Comparison of ENCODE assay signal across 7 cellular contexts in the genomic region with DNA sequence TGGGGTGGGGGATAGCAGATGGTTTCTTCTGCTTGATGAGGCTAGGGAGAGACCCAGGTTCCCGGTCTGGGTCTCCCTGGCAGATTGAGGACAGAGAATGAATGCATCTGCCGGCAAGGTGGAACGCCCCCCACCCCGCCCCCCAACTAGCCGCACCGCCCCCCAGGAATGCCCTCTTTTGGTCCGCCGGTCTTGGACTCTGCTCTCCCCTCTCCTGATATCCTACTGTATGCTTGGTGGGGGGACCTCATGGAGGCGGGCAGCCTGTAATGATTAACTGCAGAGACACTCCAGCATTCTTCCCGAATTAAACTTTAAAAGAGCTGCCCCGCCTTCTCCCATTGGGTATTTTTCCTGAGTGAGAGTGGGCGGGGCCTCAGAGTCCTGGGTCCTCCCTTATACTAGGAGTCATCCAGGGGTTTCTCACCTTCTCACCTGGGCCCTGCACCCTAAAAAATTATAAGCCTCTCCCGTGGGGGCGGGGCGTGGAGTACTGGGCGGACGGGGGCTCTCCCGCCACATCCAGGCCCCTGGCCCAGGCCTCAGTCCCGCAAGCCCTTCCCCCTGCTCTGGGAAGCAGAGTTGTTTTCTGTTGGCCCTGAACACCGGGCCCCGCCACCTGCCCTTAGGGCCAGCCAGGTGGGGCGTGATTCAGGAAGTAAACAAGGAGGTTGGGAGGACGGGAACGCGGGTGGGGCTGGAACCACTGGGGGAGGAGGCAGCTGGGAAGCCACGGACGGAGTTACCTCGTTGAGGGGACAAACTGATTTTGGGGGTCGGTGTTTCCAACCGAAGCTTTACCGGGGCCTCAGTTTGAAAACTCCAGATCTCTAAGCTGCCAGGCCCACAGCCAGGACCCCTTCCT. TPM values are rescaled to one million over a fixed set of nuclear protein-coding genes. Genes with fewer than 3 reads are reported as not detected.
DNase-seq lines count a peak whose midpoint lies in the region; ATAC-seq and TF ChIP-seq lines count a peak whose summit lies in the region.
"Had no signal": no experiment of that assay in that cellular context is flagged by ENCODE, and none has a peak within 500 bp of the region (broad histone marks: within the 10 kb centered on the region; RNA-seq: fewer than 3 reads in every experiment).

No MANE protein-coding gene starts in this region.

- in situ Hi-C loops in brain microvascular endothelial cell (cut with HindIII; ENCODE audit: low pct_ligation_motif_present, low sequenced_read_pairs) (no loop called here), GM13976 (cut with MboI; ENCODE audit: low sequenced_read_pairs, unreplicated experiment) (no loop called here)

- no peak for TF ChIP-seq CTCF in brain microvascular endothelial cell (IDR thresholded peaks at IDR 0.05; ENCODE audit: low read depth, low read length, missing control alignments)
- no peak for TF ChIP-seq CTCF in omental fat pad (IDR thresholded peaks at IDR 0.05)
- TF ChIP-seq CTCF in GM13976 (IDR thresholded peaks at IDR 0.05; ENCODE audit: borderline replicate concordance, control extremely low read depth, extremely low read depth, insufficient read depth, missing control alignments): no peak

- H3K27ac ChIP-seq in brain microvascular endothelial cell: no peak overlapping the region

- H3K27me3 ChIP-seq in brain microvascular endothelial cell (replicated peaks): no peaks in the 10 kb centered on the region

- peak overlapping the region; percentile 1 for H3K4me3 ChIP-seq in brain microvascular endothelial cell (ENCODE audit: low read depth, low read length)

- DNase-seq in LoVo (ENCODE audit: low spot score) (peak; percentile 93), brain microvascular endothelial cell (no peak), omental fat pad (ENCODE audit: low spot score) (peak; percentile 39), cerebellar nuclear complex (lab: John Stamatoyannopoulos, UW) (no peak), GM13976 (ENCODE audit: low spot score) (no peak)

- no peaks in the 10 kb centered on the region for H3K36me3 ChIP-seq in brain microvascular endothelial cell (replicated peaks)

- ATAC-seq in omental fat pad (ENCODE audit: low FRiP score) (peak; percentile 45), GM18502 (IDR thresholded peaks at IDR 0.05; ENCODE audit: poor library complexity, unreplicated experiment) (no peak)

RNA-seq across cellular contexts. Expression of a gene that starts 1.5 kb away (rescaled TPM):
- 10 to 100 TPM in 3 of 4 donors, not detected in 1; 13.0 to 19.3 (median 14.0) TPM for total RNA-seq in omental fat pad
- total RNA-seq: activated CD8-positive, alpha-beta memory T cell treated with anti-CD3 and anti-CD28 coated beads for 36 hours had no signal

RNA-seq across cellular contexts. Expression of a gene that starts 8.9 kb away (rescaled TPM):
- 10 to 100 TPM; 33.9 to 60.8 (median 52.5) TPM for total RNA-seq in omental fat pad

RNA-seq across cellular contexts. Expression of a gene that starts 39.4 kb away (rescaled TPM):
- 10 to 100 TPM; 13.8 to 23.8 (median 15.7) TPM for total RNA-seq in omental fat pad

RNA-seq across cellular contexts. Expression of a gene that starts 51.4 kb away (rescaled TPM):
- 10 to 100 TPM in 2 of 4 donors, 1 to 10 TPM in 2; 8.2 to 12.8 (median 11.0) TPM for total RNA-seq in omental fat pad

Comparison
In these comparisons a context has a peak if more than half of its experiments do, and no peak if none do; other contexts are left out.
1. DNase-seq: peak in LoVo (single experiment) and omental fat pad (single experiment); none in brain microvascular endothelial cell (single experiment), cerebellar nuclear complex (0 of 2) and GM13976 (single experiment).